ENCODE assay signal across 8 cellular contexts in genomic region chr1:232211149-232211548, GRCh38.
A peak's percentile ranks its signal among the peaks of the same experiment; 100 is the strongest.
DNase-seq lines count a peak whose midpoint lies in the region; ATAC-seq, FAIRE-seq and TF ChIP-seq lines count a peak whose summit lies in the region.

No MANE protein-coding gene starts in this region.

- H2AFZ ChIP-seq in astrocyte (ENCODE audit: low read depth, low read length), result no peak overlapping the region
- H2AFZ ChIP-seq in neuronal stem cell (ENCODE audit: low read length), result no peak overlapping the region

- H3K27ac Mint-ChIP-seq in astrocyte (ENCODE audit: unreplicated experiment), result no peak overlapping the region

- H3K4me1 ChIP-seq in astrocyte (ENCODE audit: insufficient read depth, low read length) (no peaks in the 10 kb centered on the region), neuronal stem cell (ENCODE audit: control insufficient read depth in 2 of 2, insufficient read depth in 1 of 2, low read depth in 1 of 2, low read length in 2 of 2) (peaks cover 9 to 13% of the 10 kb centered on the region in 2 donors)

- no peaks in the 10 kb centered on the region for H3K36me3 ChIP-seq in astrocyte (ENCODE audit: insufficient read depth, low read length)
- H3K36me3 ChIP-seq in neuronal stem cell (replicated peaks in 1 of 2; ENCODE audit: control insufficient read depth in 2 of 2, insufficient read depth in 2 of 2, low read length in 2 of 2), result no peaks in the 10 kb centered on the region

- FAIRE-seq in astrocyte (lab: Jason Lieb, UNC), result no peak

- no peak overlapping the region for H3K4me3 Mint-ChIP-seq in astrocyte (ENCODE audit: unreplicated experiment)

- H3K4me2 ChIP-seq in astrocyte (ENCODE audit: low read length), result no peak overlapping the region
- H3K4me2 ChIP-seq in neuronal stem cell (ENCODE audit: insufficient read depth, low read length, poor library complexity, severe bottlenecking), result no peak overlapping the region

- H2BK5ac ChIP-seq in neuronal stem cell (ENCODE audit: low read length), result no peak overlapping the region

- H3K4me3 ChIP-seq in astrocyte (ENCODE audit: insufficient read depth, low read depth, low read length) (no peak overlapping the region), neuronal stem cell (ENCODE audit: low read length in 2 of 2) (no peak overlapping the region)

- H2BK12ac ChIP-seq in neuronal stem cell (ENCODE audit: low read length), result peak overlapping the region; percentile 63

- H3K4me1 Mint-ChIP-seq in astrocyte (ENCODE audit: low read depth, unreplicated experiment), result peaks cover 8% of the 10 kb centered on the region

- ATAC-seq in HG02981 (IDR thresholded peaks at IDR 0.05; ENCODE audit: unreplicated experiment), result peak; percentile 71

- peak; percentile 12 for TF ChIP-seq CTCF in astrocyte (IDR thresholded peaks at IDR 0.05; ENCODE audit: insufficient read depth, low read depth, low read length)

- H3K79me2 ChIP-seq in astrocyte (ENCODE audit: insufficient read depth, low read length), result no peaks in the 10 kb centered on the region

- no peak overlapping the region for H2AK5ac ChIP-seq in neuronal stem cell (ENCODE audit: low read depth, low read length)

- H3K27ac ChIP-seq in astrocyte (ENCODE audit: low read depth, low read length) (no peak overlapping the region), neuronal stem cell (replicated peaks; ENCODE audit: low read length) (peak overlapping the region; percentile 1)

- H3K9me3 ChIP-seq in astrocyte (ENCODE audit: insufficient read depth, low read depth, low read length), result no peaks in the 10 kb centered on the region
- H3K9me3 ChIP-seq in neuronal stem cell (replicated peaks in 1 of 2; ENCODE audit: control insufficient read depth in 2 of 2, insufficient read depth in 1 of 2, low read depth in 1 of 2, low read length in 2 of 2), result no peaks in the 10 kb centered on the region

- no CpG with 5 or more reads among the region's 2 CpGs for WGBS in neuronal stem cell (ENCODE audit: extremely low coverage in 2 of 2, insufficient read length in 2 of 2, insufficient replicate concordance in 1 of 2), 2 donors

- no peak overlapping the region for H3K14ac ChIP-seq in neuronal stem cell (ENCODE audit: low read length)

- H3K18ac ChIP-seq in neuronal stem cell (ENCODE audit: low read length), result peak overlapping the region; percentile 46

- DNase-seq in NCI-H1436 (lab: John Stamatoyannopoulos, UW), result peak; percentile 29
- DNase-seq in NCI-H1436 treated with DMSO at 0.1 percent for 48 hours (lab: John Stamatoyannopoulos, UW), result no peak
- no peak for DNase-seq in astrocyte (ENCODE audit: low read depth)
- no peak for DNase-seq in neuronal stem cell (ENCODE audit: low spot score)
- no peak for DNase-seq in superior temporal gyrus (ENCODE audit: extremely low spot score)
- no peak for DNase-seq in ureter (ENCODE audit: low spot score)
- DNase-seq in globus pallidus (ENCODE audit: low spot score), result no peak

- no peak overlapping the region for H3K23ac ChIP-seq in neuronal stem cell (ENCODE audit: low read depth, low read length, poor library complexity)

- H3K9me3 Mint-ChIP-seq in astrocyte (ENCODE audit: unreplicated experiment), result no peaks in the 10 kb centered on the region

- H3K27me3 ChIP-seq in astrocyte (ENCODE audit: insufficient read depth, low read length) (no peaks in the 10 kb centered on the region), neuronal stem cell (ENCODE audit: control insufficient read depth in 3 of 3, insufficient read depth in 3 of 3, low read depth in 1 of 3, low read length in 3 of 3) (no peaks in the 10 kb centered on the region)

- H3K9ac ChIP-seq in astrocyte (ENCODE audit: low read length) (no peak overlapping the region), neuronal stem cell (ENCODE audit: low read depth, low read length, poor library complexity) (no peak overlapping the region)

- H2BK15ac ChIP-seq in neuronal stem cell (ENCODE audit: low read length), result peak overlapping the region; percentile 22

- no peaks in the 10 kb centered on the region for H3K79me1 ChIP-seq in neuronal stem cell (ENCODE audit: low read depth, low read length)

- no peak overlapping the region for H3K4ac ChIP-seq in neuronal stem cell (ENCODE audit: low read length)

- H3K36me3 Mint-ChIP-seq in astrocyte (ENCODE audit: low read depth, unreplicated experiment), result no peaks in the 10 kb centered on the region

- H4K8ac ChIP-seq in neuronal stem cell (ENCODE audit: low read depth, low read length), result no peak overlapping the region

- H4K20me1 ChIP-seq in astrocyte (ENCODE audit: insufficient read depth, low read length), result no peaks in the 10 kb centered on the region

- H2BK120ac ChIP-seq in neuronal stem cell (ENCODE audit: low read depth, low read length), result no peak overlapping the region

- peaks cover 2% of the 10 kb centered on the region for H3K27me3 Mint-ChIP-seq in astrocyte (ENCODE audit: low read depth, unreplicated experiment)

- H4K91ac ChIP-seq in neuronal stem cell (ENCODE audit: low read depth, low read length, poor library complexity), result no peak overlapping the region
